Comparison of ENCODE assay signal across 9 cellular contexts in genomic region chr11:11416917-11417316, GRCh38.
A peak's percentile ranks its signal among the peaks of the same experiment; 100 is the strongest.
DNase-seq lines count a peak whose midpoint lies in the region; ATAC-seq and TF ChIP-seq lines count a peak whose summit lies in the region.
"Had no signal": no experiment of that assay in that cellular context is flagged by ENCODE, and none has a peak within 500 bp of the region (broad histone marks: within the 10 kb centered on the region; RNA-seq: fewer than 3 reads in every experiment).

No MANE protein-coding gene starts in this region.

- POLR2A ChIA-PET in SK-N-SH (lab: Yijun Ruan, JAX) = no interaction called here

- CTCF ChIA-PET in SK-N-SH (lab: Yijun Ruan, JAX) = interaction anchor here (0.6 to 2.3 kb wide), 2 partner anchors 10 to 11 kb away, joined by 3 to 6 read pairs; no protein-coding TSS in a partner anchor

- no peaks in the 10 kb centered on the region for H3K79me2 ChIP-seq in SK-N-SH (ENCODE audit: insufficient read depth)

- peak; percentile 47 for DNase-seq in HPDE6-E6E7 (ENCODE audit: extremely low spot score)
- DNase-seq in SK-N-SH = no peak
- DNase-seq in fibroblast of the aortic adventitia (ENCODE audit: low read depth) = peak; percentile 49
- no peak for DNase-seq in thyroid gland
- no peak for DNase-seq in GM10266 (ENCODE audit: extremely low spot score)
- DNase-seq in adrenal gland = no peak
- DNase-seq in COR-L47 (lab: John Stamatoyannopoulos, UW) = no peak
- DNase-seq: cerebellar nuclear complex had no signal

- H3K36me3 ChIP-seq in SK-N-SH (replicated peaks in 1 of 2; ENCODE audit: control insufficient read depth in 1 of 2, insufficient read depth in 2 of 2, low read length in 1 of 2) = no peaks in the 10 kb centered on the region
- no peaks in the 10 kb centered on the region for H3K36me3 ChIP-seq in thyroid gland
- H3K36me3 ChIP-seq in adrenal gland (replicated peaks in 1 of 2) = no peaks in the 10 kb centered on the region

- TF ChIP-seq POLR2A in thyroid gland (IDR thresholded peaks at IDR 0.05) (no peak), adrenal gland (IDR thresholded peaks at IDR 0.05) (no peak)

- H3K4me3 ChIP-seq in SK-N-SH (ENCODE audit: low read depth in 2 of 2, low read length in 1 of 2) (no peak overlapping the region), fibroblast of the aortic adventitia (ENCODE audit: low read depth, low read length) (no peak overlapping the region), thyroid gland (replicated peaks in 1 of 3) (no peak overlapping the region), adrenal gland (no peak overlapping the region)

- H3K4me1 ChIP-seq in SK-N-SH (ENCODE audit: control insufficient read depth in 1 of 2, insufficient read depth in 2 of 2, low read depth in 1 of 2, low read length in 1 of 2) (peaks cover 0 to 42% of the 10 kb centered on the region in 2 experiments; a peak in 1 of 4 replicates), thyroid gland (peaks cover 39 to 45% of the 10 kb centered on the region in 2 donors), adrenal gland (replicated peaks in 1 of 2) (no peaks in the 10 kb centered on the region)

- intact Hi-C loops in thyroid gland (cut with DNase I) (no loop called here), adrenal gland (cut with DNase I) (no loop called here)

- no peaks in the 10 kb centered on the region for H3K27me3 ChIP-seq in SK-N-SH (ENCODE audit: insufficient read depth)
- no peaks in the 10 kb centered on the region for H3K27me3 ChIP-seq in thyroid gland
- no peaks in the 10 kb centered on the region for H3K27me3 ChIP-seq in adrenal gland

- WGBS in SK-N-SH (ENCODE audit: low lambda C conversion rate) = 29% methylated on average over 4 of the region's 4 CpGs
- 61 to 71% methylated on average over 4 of the region's 4 CpGs for WGBS in thyroid gland, 2 donors
- 57 to 70% (median 64%) methylated on average over 4 of the region's 4 CpGs for WGBS in adrenal gland, 4 donors

- no peaks in the 10 kb centered on the region for H4K20me1 ChIP-seq in SK-N-SH (ENCODE audit: insufficient read depth)

- no peak for TF ChIP-seq RAD21 in SK-N-SH (IDR thresholded peaks at IDR 0.05; ENCODE audit: low read length)

- H3K9ac ChIP-seq in SK-N-SH = no peak overlapping the region

- no peak for ATAC-seq in GM18520 (IDR thresholded peaks at IDR 0.05; ENCODE audit: unreplicated experiment)

- H3K4me2 ChIP-seq in SK-N-SH = no peak overlapping the region

- no peak for TF ChIP-seq CTCF in SK-N-SH (IDR thresholded peaks at IDR 0.05)
- TF ChIP-seq CTCF in fibroblast of the aortic adventitia (IDR thresholded peaks at IDR 0.05; ENCODE audit: insufficient read depth, low read length) = no peak
- no peak for TF ChIP-seq CTCF in thyroid gland (IDR thresholded peaks at IDR 0.05)
- TF ChIP-seq CTCF in GM10266 (IDR thresholded peaks at IDR 0.05; ENCODE audit: control insufficient read depth, insufficient read depth, low read depth, missing control alignments) = no peak
- no peak for TF ChIP-seq CTCF in adrenal gland (IDR thresholded peaks at IDR 0.05)

- H2AFZ ChIP-seq in SK-N-SH (ENCODE audit: low read depth) = no peak overlapping the region

- TF ChIP-seq EP300 in SK-N-SH (IDR thresholded peaks at IDR 0.05; ENCODE audit: borderline replicate concordance in 1 of 2, low read depth in 1 of 2, low read length in 1 of 2) = no peak

- H3K27ac ChIP-seq in SK-N-SH (ENCODE audit: low read depth in 2 of 2, low read length in 1 of 2) = no peak overlapping the region; a peak in 1 of 4 replicates
- H3K27ac ChIP-seq in thyroid gland = peak overlapping the region; percentile 70 to 85 (median 83)
- H3K27ac ChIP-seq in adrenal gland = no peak overlapping the region

- H3K9me3 ChIP-seq in SK-N-SH (no peaks in the 10 kb centered on the region), thyroid gland (no peaks in the 10 kb centered on the region), adrenal gland (replicated peaks in 1 of 3) (no peaks in the 10 kb centered on the region)

- H3F3A ChIP-seq in SK-N-SH (replicated peaks; ENCODE audit: insufficient read depth) = no peaks in the 10 kb centered on the region

- no peaks in the 10 kb centered on the region for H3K9me2 ChIP-seq in SK-N-SH

TF ChIP-seq in SK-N-SH, 30 proteins besides CTCF, POLR2A, EP300 and RAD21:
- TF ChIP-seq FOSL2 (IDR thresholded peaks at IDR 0.05; ENCODE audit: borderline replicate concordance, low read depth) (peak; percentile 18; the same call in 1 of the 2 replicates), ZBTB33 (IDR thresholded peaks at IDR 0.05; ENCODE audit: borderline replicate concordance, low read depth) (no peak), JUND (IDR thresholded peaks at IDR 0.05) (peak; percentile 33; the same call in 1 of the 2 replicates), YY1 (IDR thresholded peaks at IDR 0.05; ENCODE audit: low read depth) (no peak), POLR2AphosphoS5 (IDR thresholded peaks at IDR 0.05; ENCODE audit: low read depth, low read length) (no peak)

Comparison
In these comparisons a context has a peak if more than half of its experiments do, and no peak if none do; other contexts are left out.
1. DNase-seq: peak in HPDE6-E6E7 (single experiment) and fibroblast of the aortic adventitia (single experiment); none in SK-N-SH (single experiment), thyroid gland (0 of 2), GM10266 (single experiment), adrenal gland (0 of 7) and COR-L47 (single experiment).
2. H3K27ac ChIP-seq: peak in thyroid gland (3 of 3); none in SK-N-SH (0 of 2) and adrenal gland (0 of 5).